In genomic region chr10:43190775-43191174, GRCh38 we compare ENCODE assay signal across 22 cellular contexts.
A peak's percentile ranks its signal among the peaks of the same experiment; 100 is the strongest.
DNase-seq lines count a peak whose midpoint lies in the region; ATAC-seq lines count a peak whose summit lies in the region.
"Had no signal": no experiment of that assay in that cellular context is flagged by ENCODE, and none has a peak within 500 bp of the region (broad histone marks: within the 10 kb centered on the region; RNA-seq: fewer than 3 reads in every experiment).

No MANE protein-coding gene starts in this region.

- no peak for ATAC-seq in central memory CD8-positive, alpha-beta T cell (replicated peaks; ENCODE audit: extremely low read depth, poor library complexity, severe bottlenecking)
- no peak for ATAC-seq in HG02981 (IDR thresholded peaks at IDR 0.05; ENCODE audit: unreplicated experiment)
- no peak for ATAC-seq in stimulated activated naive CD8-positive, alpha-beta T cell treated with anti-CD3 and anti-CD28 coated beads, Interleukin-15, Interleukin-2, amounts not matched to agents 100 U/mL and 50 U/mL, for 24 hours
- ATAC-seq: activated T-helper 17 cell treated with anti-CD3 and anti-CD28 coated beads, Interleukin-2, amount 50 U/mL, for 72 hours; gastrocnemius medialis had no signal

- H3K27ac Mint-ChIP-seq in central memory CD8-positive, alpha-beta T cell (ENCODE audit: low read depth): peak overlapping the region; percentile 22
- no peak overlapping the region for H3K27ac Mint-ChIP-seq in activated T-cell treated with anti-CD3 and anti-CD28 coated beads, Interleukin-2, amount 50 U/mL, for 24 hours
- H3K27ac Mint-ChIP-seq: activated naive CD8-positive, alpha-beta T cell treated with anti-CD3 and anti-CD28 coated beads for 36 hours; activated T-helper 17 cell treated with anti-CD3 and anti-CD28 coated beads, Interleukin-2, amount 50 U/mL, for 72 hours had no signal

- peaks cover 26% of the 10 kb centered on the region for H3K36me3 Mint-ChIP-seq in central memory CD8-positive, alpha-beta T cell (ENCODE audit: insufficient read depth)
- peaks cover 30% of the 10 kb centered on the region for H3K36me3 Mint-ChIP-seq in activated T-cell treated with anti-CD3 and anti-CD28 coated beads, Interleukin-2, amount 50 U/mL, for 24 hours (ENCODE audit: low read depth)

- H3K4me3 Mint-ChIP-seq in central memory CD8-positive, alpha-beta T cell: no peak overlapping the region
- H3K4me3 Mint-ChIP-seq in activated T-cell treated with anti-CD3 and anti-CD28 coated beads, Interleukin-2, amount 50 U/mL, for 24 hours: no peak overlapping the region
- H3K4me3 Mint-ChIP-seq: activated naive CD8-positive, alpha-beta T cell treated with anti-CD3 and anti-CD28 coated beads for 36 hours; activated T-helper 17 cell treated with anti-CD3 and anti-CD28 coated beads, Interleukin-2, amount 50 U/mL, for 72 hours had no signal

- DNase-seq in AG08395 (ENCODE audit: low spot score): peak; percentile 80
- peak; percentile 40 for DNase-seq in GM04503 (ENCODE audit: low read depth)
- no peak for DNase-seq in central memory CD8-positive, alpha-beta T cell (ENCODE audit: low spot score in 2 of 2)
- DNase-seq in iris pigment epithelial cell (ENCODE audit: low read depth): peak; percentile 41
- no peak for DNase-seq in NCI-H2107 (lab: John Stamatoyannopoulos, UW)
- DNase-seq in activated T-cell treated with anti-CD3 and anti-CD28 coated beads, Interleukin-2, amount 50 U/mL, for 24 hours: no peak
- no peak for DNase-seq in stimulated activated naive CD8-positive, alpha-beta T cell treated with anti-CD3 and anti-CD28 coated beads, Interleukin-15, Interleukin-2, amounts not matched to agents 100 U/mL and 50 U/mL, for 24 hours
- DNase-seq: activated CD4-positive, alpha-beta T cell treated with anti-CD3 and anti-CD28 coated beads, Interleukin-2, amount 50 U/mL, for 1 hour; activated naive CD8-positive, alpha-beta T cell treated with anti-CD3 and anti-CD28 coated beads for 36 hours; EL; gastrocnemius medialis; H7; kidney; MM.1S; NCI-H1436; NCI-H524; stimulated activated CD4-positive, alpha-beta T cell treated with anti-CD3 and anti-CD28 coated beads, Interleukin-4, amount 100 ng/mL, for 24 hours; stimulated activated naive CD4-positive, alpha-beta T cell treated with Interleukin-2 at 50 U/mL for 16 hours; T-helper 2 cell; transverse colon had no signal

- H3K4me1 Mint-ChIP-seq in central memory CD8-positive, alpha-beta T cell: peaks cover 5% of the 10 kb centered on the region
- no peaks in the 10 kb centered on the region for H3K4me1 Mint-ChIP-seq in activated T-cell treated with anti-CD3 and anti-CD28 coated beads, Interleukin-2, amount 50 U/mL, for 24 hours (ENCODE audit: low read depth)
- H3K4me1 Mint-ChIP-seq: activated naive CD8-positive, alpha-beta T cell treated with anti-CD3 and anti-CD28 coated beads for 36 hours; activated T-helper 17 cell treated with anti-CD3 and anti-CD28 coated beads, Interleukin-2, amount 50 U/mL, for 72 hours had no signal

- H3K9me3 Mint-ChIP-seq in central memory CD8-positive, alpha-beta T cell: no peaks in the 10 kb centered on the region
- no peaks in the 10 kb centered on the region for H3K9me3 Mint-ChIP-seq in activated T-cell treated with anti-CD3 and anti-CD28 coated beads, Interleukin-2, amount 50 U/mL, for 24 hours
- H3K9me3 Mint-ChIP-seq: activated naive CD8-positive, alpha-beta T cell treated with anti-CD3 and anti-CD28 coated beads for 36 hours; activated T-helper 17 cell treated with anti-CD3 and anti-CD28 coated beads, Interleukin-2, amount 50 U/mL, for 72 hours had no signal

- no peaks in the 10 kb centered on the region for H3K27me3 Mint-ChIP-seq in central memory CD8-positive, alpha-beta T cell
- H3K27me3 Mint-ChIP-seq in activated T-cell treated with anti-CD3 and anti-CD28 coated beads, Interleukin-2, amount 50 U/mL, for 24 hours: no peaks in the 10 kb centered on the region
- H3K27me3 Mint-ChIP-seq: activated naive CD8-positive, alpha-beta T cell treated with anti-CD3 and anti-CD28 coated beads for 36 hours; activated T-helper 17 cell treated with anti-CD3 and anti-CD28 coated beads, Interleukin-2, amount 50 U/mL, for 72 hours had no signal

Comparison
In these comparisons a context has a peak if more than half of its experiments do, and no peak if none do; other contexts are left out.
1. DNase-seq: peak in AG08395 (single experiment), GM04503 (single experiment) and iris pigment epithelial cell (single experiment); none in central memory CD8-positive, alpha-beta T cell (0 of 2), NCI-H2107 (single experiment), activated T-cell treated with anti-CD3 and anti-CD28 coated beads, Interleukin-2, amount 50 U/mL, for 24 hours (single experiment) and stimulated activated naive CD8-positive, alpha-beta T cell treated with anti-CD3 and anti-CD28 coated beads, Interleukin-15, Interleukin-2, amounts not matched to agents 100 U/mL and 50 U/mL, for 24 hours (single experiment).